ENCODE assay signal across 1 cellular context in genomic region chr16:66908762-66909559, GRCh38.
TF ChIP-seq lines count a peak whose summit lies in the region.

No MANE protein-coding gene starts in this region.

TF ChIP-seq in K562, 482 proteins besides CTCF, POLR2A, EP300 and RAD21:
- TF ChIP-seq ZNF184 (CRISPR knock-in tag; IDR thresholded peaks at IDR 0.05) (no peak), PCBP1 (IDR thresholded peaks at IDR 0.05; ENCODE audit: low read depth, low read length, poor library complexity, severe bottlenecking) (no peak), ESRRA (IDR thresholded peaks at IDR 0.05; ENCODE audit: borderline replicate concordance, low read depth) (peak; percentile 85), KDM1A (IDR thresholded peaks at IDR 0.05) (peak; percentile 68 to 71), SMAD4 (CRISPR knock-in tag; conservative IDR thresholded peaks at IDR 0.05) (no peak), MAFG (tag; conservative IDR thresholded peaks at IDR 0.05) (no peak), GABPA (tag; conservative IDR thresholded peaks at IDR 0.05; ENCODE audit: low read depth) (no peak), DLX4 (CRISPR knock-in tag; IDR thresholded peaks at IDR 0.05) (no peak), ADNP (tag; IDR thresholded peaks at IDR 0.05) (peak; percentile 65), E4F1 (CRISPR knock-in tag; IDR thresholded peaks at IDR 0.05; ENCODE audit: borderline replicate concordance) (no peak), ZC3H8 (IDR thresholded peaks at IDR 0.05) (no peak), ZNF143 (CRISPR knock-in tag; IDR thresholded peaks at IDR 0.05) (no peak), ZNF311 (CRISPR knock-in tag; IDR thresholded peaks at IDR 0.05) (no peak), DNMT1 (IDR thresholded peaks at IDR 0.05) (no peak), BCOR (IDR thresholded peaks at IDR 0.05) (peak; percentile 78), RBM25 (IDR thresholded peaks at IDR 0.05; ENCODE audit: low read depth, low read length, severe bottlenecking) (peak; percentile 83), NCOA6 (IDR thresholded peaks at IDR 0.05) (no peak), ETS2 (tag; IDR thresholded peaks at IDR 0.05; ENCODE audit: borderline replicate concordance, poor library complexity, severe bottlenecking) (no peak), ZBTB1 (CRISPR knock-in tag; IDR thresholded peaks at IDR 0.05; ENCODE audit: borderline replicate concordance, low read depth) (no peak)
